In genomic region chr7:127253289-127254162, GRCh38 we compare ENCODE assay signal across 8 cellular contexts. TPM values are rescaled to one million over a fixed set of nuclear protein-coding genes. Genes with fewer than 3 reads are reported as not detected.
DNase-seq lines count a peak whose midpoint lies in the region; ATAC-seq and TF ChIP-seq lines count a peak whose summit lies in the region.

No MANE protein-coding gene starts in this region.

- ATAC-seq in GM19467 (IDR thresholded peaks at IDR 0.05; ENCODE audit: unreplicated experiment): peak; percentile 84
- ATAC-seq in HG03571 (IDR thresholded peaks at IDR 0.05; ENCODE audit: unreplicated experiment): peak; percentile 81
- peak; percentile 79 to 88 (median 84) for ATAC-seq in natural killer cell

- no peaks in the 10 kb centered on the region for H3K36me3 Mint-ChIP-seq in activated T-helper 1 cell treated with anti-CD3 and anti-CD28 coated beads, Interleukin-12 subunit alpha, Interleukin-12 subunit beta, Interleukin-2, Interleukin-4 antibody, amounts not matched to agents 30 ng/mL and 10 ng/mL and 1 ng/mL, durations not matched to agents 14 hours and 24 hours and 36 hours (ENCODE audit: low read depth)
- no peaks in the 10 kb centered on the region for H3K36me3 Mint-ChIP-seq in natural killer cell

- H3K4me1 ChIP-seq in stomach: peaks cover 21 to 36% (median 31%) of the 10 kb centered on the region in 4 donors

- peak overlapping the region; percentile 81 for H3K4me3 Mint-ChIP-seq in activated T-helper 1 cell treated with anti-CD3 and anti-CD28 coated beads, Interleukin-12 subunit alpha, Interleukin-12 subunit beta, Interleukin-2, Interleukin-4 antibody, amounts not matched to agents 30 ng/mL and 10 ng/mL and 1 ng/mL, durations not matched to agents 14 hours and 24 hours and 36 hours
- H3K4me3 Mint-ChIP-seq in natural killer cell: peak overlapping the region; percentile 91

- peak overlapping the region in 4 of 5 donors; percentile 12 to 81 (median 56) for H3K27ac ChIP-seq in stomach

- H3K27ac Mint-ChIP-seq in activated T-helper 1 cell treated with anti-CD3 and anti-CD28 coated beads, Interleukin-12 subunit alpha, Interleukin-12 subunit beta, Interleukin-2, Interleukin-4 antibody, amounts not matched to agents 30 ng/mL and 10 ng/mL and 1 ng/mL, durations not matched to agents 14 hours and 24 hours and 36 hours: no peak overlapping the region
- H3K27ac Mint-ChIP-seq in natural killer cell: no peak overlapping the region

- H3K9me3 ChIP-seq in stomach: no peaks in the 10 kb centered on the region

- no peaks in the 10 kb centered on the region for H3K9me3 Mint-ChIP-seq in activated T-helper 1 cell treated with anti-CD3 and anti-CD28 coated beads, Interleukin-12 subunit alpha, Interleukin-12 subunit beta, Interleukin-2, Interleukin-4 antibody, amounts not matched to agents 30 ng/mL and 10 ng/mL and 1 ng/mL, durations not matched to agents 14 hours and 24 hours and 36 hours
- no peaks in the 10 kb centered on the region for H3K9me3 Mint-ChIP-seq in natural killer cell

- TF ChIP-seq EP300 in stomach (IDR thresholded peaks at IDR 0.05): no peak

- 0 to 1% (median 1%) methylated on average over 48 to 84 of the region's 84 CpGs for WGBS in stomach, 5 donors

- peaks cover 17% of the 10 kb centered on the region for H3K4me1 Mint-ChIP-seq in activated T-helper 1 cell treated with anti-CD3 and anti-CD28 coated beads, Interleukin-12 subunit alpha, Interleukin-12 subunit beta, Interleukin-2, Interleukin-4 antibody, amounts not matched to agents 30 ng/mL and 10 ng/mL and 1 ng/mL, durations not matched to agents 14 hours and 24 hours and 36 hours (ENCODE audit: low read depth)
- H3K4me1 Mint-ChIP-seq in natural killer cell: peaks cover 8 to 20% of the 10 kb centered on the region in 2 donors

- H3K27me3 ChIP-seq in stomach: peaks cover 0 to 89% (median 52%) of the 10 kb centered on the region in 3 donors

- H3K27me3 Mint-ChIP-seq in activated T-helper 1 cell treated with anti-CD3 and anti-CD28 coated beads, Interleukin-12 subunit alpha, Interleukin-12 subunit beta, Interleukin-2, Interleukin-4 antibody, amounts not matched to agents 30 ng/mL and 10 ng/mL and 1 ng/mL, durations not matched to agents 14 hours and 24 hours and 36 hours (ENCODE audit: insufficient read depth): peaks cover 73% of the 10 kb centered on the region
- H3K27me3 Mint-ChIP-seq in natural killer cell (ENCODE audit: low read depth in 2 of 2): peaks cover 51 to 61% of the 10 kb centered on the region in 2 donors

- H3K4me3 ChIP-seq in fibroblast of pulmonary artery (replicated peaks; ENCODE audit: low read depth, low read length) (peak overlapping the region; percentile 70), stomach (peak overlapping the region; percentile 60 to 95 (median 74))

- H3K36me3 ChIP-seq in stomach: no peaks in the 10 kb centered on the region

- DNase-seq in Caki2 (ENCODE audit: low read depth) (peak; percentile 65), NOMO-1 treated with dmso at 0.1 percent for 144 hours (lab: John Stamatoyannopoulos, UW; ENCODE audit: unreplicated experiment) (peak; percentile 18), fibroblast of pulmonary artery (ENCODE audit: low read depth) (peak; percentile 55), natural killer cell (peak; percentile 55), stomach (peak; percentile 67)
- peak; percentile 40 for DNase-seq in activated T-helper 1 cell treated with anti-CD3 and anti-CD28 coated beads, Interleukin-12 subunit alpha, Interleukin-12 subunit beta, Interleukin-2, Interleukin-4 antibody, amounts not matched to agents 30 ng/mL and 10 ng/mL and 1 ng/mL, durations not matched to agents 14 hours and 24 hours and 36 hours (ENCODE audit: low spot score)

- no peak for TF ChIP-seq POLR2A in stomach (IDR thresholded peaks at IDR 0.05)

- in situ Hi-C loops in Caki2 (cut with HindIII; ENCODE audit: low pct_unique_long_range_greater_than_20kb, low sequenced_read_pairs): no loop called here

- intact Hi-C loops in activated T-helper 1 cell treated with anti-CD3 and anti-CD28 coated beads, Interleukin-12 subunit alpha, Interleukin-12 subunit beta, Interleukin-2, Interleukin-4 antibody, amounts not matched to agents 30 ng/mL and 10 ng/mL and 1 ng/mL, durations not matched to agents 14 hours and 24 hours and 36 hours (cut with micrococcal nuclease): loop anchor here (1.0 to 5.0 kb wide), 4 partner anchors 139 to 450 kb away; partner anchors contain the start of gene ZNF800
- intact Hi-C loops in natural killer cell (cut with micrococcal nuclease): no loop called here
- intact Hi-C loops in stomach (cut with DNase I; ENCODE audit: low total_unique reads): no loop called here

- TF ChIP-seq CTCF in fibroblast of pulmonary artery (IDR thresholded peaks at IDR 0.05; ENCODE audit: low read length, missing control alignments) (peak; percentile 56), natural killer cell (IDR thresholded peaks at IDR 0.05) (peak; percentile 93), stomach (IDR thresholded peaks at IDR 0.05) (peak in 5 of 7 experiments; percentile 69 to 98 (median 94))

RNA-seq across cellular contexts. Expression of gene GRM8, which starts 0.8 kb away (rescaled TPM):
- total RNA-seq in Caki2 (2014; rRNA removed; shearing (Covaris generic); ENCODE audit: low replicate concordance): not detected in 2 replicates
- not detected in 2 replicates for total RNA-seq in activated T-helper 1 cell treated with anti-CD3 and anti-CD28 coated beads, Interleukin-12 subunit alpha, Interleukin-12 subunit beta, Interleukin-2, Interleukin-4 antibody, amounts not matched to agents 30 ng/mL and 10 ng/mL and 1 ng/mL, durations not matched to agents 14 hours and 24 hours and 36 hours
- total RNA-seq in natural killer cell (not detected), stomach (1 to 10 TPM in 2 of 5 donors, not detected in 3; 2.3 to 2.8 TPM)
- under 1 TPM in 2 of 3 donors, not detected in 1; 0.25 to 0.31 TPM for polyA plus RNA-seq in stomach

Comparison
In these comparisons a context has a peak if more than half of its experiments do, and no peak if none do; other contexts are left out.
1. Peak in every context shown above with its lines: DNase-seq, ATAC-seq, H3K4me3 ChIP-seq and H3K27ac ChIP-seq.